ENCODE assay signal across 18 cellular contexts in the genomic region with DNA sequence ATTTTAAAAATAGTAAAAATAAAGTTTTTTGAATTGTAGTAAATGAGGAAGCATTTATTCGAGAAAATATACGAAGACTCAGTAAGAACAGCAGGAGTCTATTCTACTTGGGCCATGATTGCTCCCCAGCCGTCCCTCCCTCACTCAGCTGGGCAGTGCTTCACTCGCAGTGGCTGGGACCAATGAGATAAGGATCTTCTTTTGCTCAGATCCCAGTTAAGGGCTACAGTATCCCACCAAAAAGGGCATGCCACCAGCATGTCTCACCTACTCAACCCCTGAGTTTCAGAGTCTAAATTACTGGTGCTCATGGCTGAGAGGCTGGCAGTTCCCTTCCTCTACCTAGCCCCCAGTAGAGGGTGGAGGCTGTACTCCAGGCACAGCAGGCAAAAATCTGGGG.
"Had no signal": no experiment of that assay in that cellular context is flagged by ENCODE, and none has a peak within 500 bp of the region (broad histone marks: within the 10 kb centered on the region; RNA-seq: fewer than 3 reads in every experiment).

No MANE protein-coding gene starts in this region.

- ATAC-seq: foreskin keratinocyte; left colon; left ventricle myocardium superior; psoas muscle; sciatic nerve; stimulated activated naive B cell treated with anti-CD40 and anti-IgM and Interleukin-4, amounts not matched to agents 10 μg/mL and 1 μg/mL and 100 μg/mL, for 72 hours; stimulated activated naive CD8-positive, alpha-beta T cell treated with anti-CD3 and anti-CD28 coated beads, Interleukin-15, amount 100 ng/mL, for 72 hours; upper lobe of right lung had no signal

- DNase-seq: effector CD4-positive, alpha-beta T cell; erythroblast; foreskin keratinocyte; head of caudate nucleus; left colon; left ventricle myocardium superior; mesenchymal stem cell; naive B cell; psoas muscle; spleen; stimulated activated CD4-positive, alpha-beta T cell treated with anti-CD3 and anti-CD28 coated beads, Interleukin-15, amount 100 ng/mL, for 24 hours; stimulated activated CD4-positive, alpha-beta T cell treated with anti-CD3 and anti-CD28 coated beads, Interleukin-1b, Interleukin-23, amount 100 ng/mL, for 48 hours; stimulated activated CD4-positive, alpha-beta T cell treated with anti-CD3 and anti-CD28 coated beads, Interleukin-4, amount 100 ng/mL, for 24 hours; stimulated activated naive B cell treated with anti-CD40 and anti-IgM and Interleukin-4, amounts not matched to agents 10 μg/mL and 1 μg/mL and 100 μg/mL, for 72 hours; stimulated activated naive CD8-positive, alpha-beta T cell treated with anti-CD3 and anti-CD28 coated beads, Interleukin-15, amount 100 ng/mL, for 72 hours; testis; upper lobe of right lung had no signal
